In the genomic region with DNA sequence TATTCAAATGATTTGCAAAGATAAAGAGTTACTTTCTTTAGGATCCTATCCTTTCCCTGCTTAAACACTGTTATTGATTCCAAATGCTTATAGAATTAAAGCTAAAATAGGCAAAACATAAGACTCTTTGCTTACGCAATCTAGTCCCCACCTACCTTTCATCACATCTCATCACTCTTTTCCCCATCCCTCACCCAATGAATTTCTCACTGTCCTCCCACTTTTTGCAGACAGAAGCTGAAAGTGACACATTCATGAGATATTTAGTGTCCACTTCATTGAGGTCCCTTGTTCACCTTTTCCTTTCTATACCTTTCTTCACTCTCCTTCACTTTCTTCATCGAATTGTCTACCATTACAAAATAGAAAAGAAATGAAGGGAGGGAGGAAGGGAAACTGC, we compare ENCODE assay signal across 9 cellular contexts. TPM values are rescaled to one million over a fixed set of nuclear protein-coding genes. Genes with fewer than 3 reads are reported as not detected.
A peak's percentile ranks its signal among the peaks of the same experiment; 100 is the strongest.
DNase-seq lines count a peak whose midpoint lies in the region; ATAC-seq and TF ChIP-seq lines count a peak whose summit lies in the region.
"Had no signal": no experiment of that assay in that cellular context is flagged by ENCODE, and none has a peak within 500 bp of the region (broad histone marks: within the 10 kb centered on the region; RNA-seq: fewer than 3 reads in every experiment).

No MANE protein-coding gene starts in this region.

- in situ Hi-C loops in ACHN (cut with HindIII; ENCODE audit: low pct_ligation_motif_present, low pct_unique_long_range_greater_than_20kb, low sequenced_read_pairs), result no loop called here

- TF ChIP-seq POLR2A in erythroblast (IDR thresholded peaks at IDR 0.05; ENCODE audit: low read length), result no peak

- DNase-seq in NCI-H748 (lab: John Stamatoyannopoulos, UW; ENCODE audit: unreplicated experiment) (peak; percentile 42), NCI-H748 treated with DMSO at 0.1 percent for 48 hours (lab: John Stamatoyannopoulos, UW) (no peak), NCI-H82 (lab: John Stamatoyannopoulos, UW) (peak; percentile 32), erythroblast (lab: John Stamatoyannopoulos, UW) (peak; percentile 0 to 31), renal cortical epithelial cell (ENCODE audit: low read depth) (peak; percentile 0), NCI-H1694 treated with DMSO at 0.1 percent for 48 hours (lab: John Stamatoyannopoulos, UW) (no peak), ACHN (no peak)

- no peak for ATAC-seq in HG02678 (IDR thresholded peaks at IDR 0.05; ENCODE audit: unreplicated experiment)

RNA-seq across cellular contexts. Expression of gene SATL1, which starts 0.4 kb away (rescaled TPM):
- total RNA-seq in renal cortical epithelial cell, result not detected in 2 replicates
- total RNA-seq: ureter had no signal

RNA-seq across cellular contexts. Expression of gene ZNF711, which starts 0.6 kb away (rescaled TPM):
- 2.6 and 7.0 TPM in 2 replicates for total RNA-seq in renal cortical epithelial cell

Comparison
In these comparisons a context has a peak if more than half of its experiments do, and no peak if none do; other contexts are left out.
1. DNase-seq: peak in NCI-H748 (single experiment), NCI-H82 (single experiment), erythroblast (2 of 2) and renal cortical epithelial cell (single experiment); none in NCI-H748 treated with DMSO at 0.1 percent for 48 hours (single experiment), NCI-H1694 treated with DMSO at 0.1 percent for 48 hours (single experiment) and ACHN (single experiment).